ENCODE assay signal across 8 cellular contexts in the genomic region with DNA sequence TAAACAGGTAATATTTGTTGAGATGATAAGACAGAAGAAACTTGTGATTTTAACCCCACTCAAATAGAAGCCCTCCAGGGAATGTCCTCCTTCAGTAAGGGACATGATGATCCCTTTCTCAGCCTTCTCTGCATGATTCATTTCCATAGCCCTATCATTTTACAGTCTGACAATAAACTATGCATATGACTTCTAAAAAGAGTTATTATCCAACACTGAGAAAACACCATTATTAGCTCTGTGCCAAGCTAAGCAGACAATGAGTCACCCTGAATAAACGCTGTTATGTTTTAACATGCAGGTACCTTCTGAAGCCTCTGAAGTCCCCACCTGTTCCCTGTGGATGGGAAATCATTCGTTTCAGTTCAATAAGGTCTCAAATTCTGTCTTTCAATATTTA. TPM values are rescaled to one million over a fixed set of nuclear protein-coding genes. Genes with fewer than 3 reads are reported as not detected.
DNase-seq lines count a peak whose midpoint lies in the region; ATAC-seq and TF ChIP-seq lines count a peak whose summit lies in the region.

No MANE protein-coding gene starts in this region.

- H3K36me3 ChIP-seq in hepatocyte (replicated peaks; ENCODE audit: insufficient read depth, low read depth): no peaks in the 10 kb centered on the region

- H3K4me1 Mint-ChIP-seq in type B pancreatic cell (ENCODE audit: unreplicated experiment): peaks cover 31% of the 10 kb centered on the region
- H3K4me1 Mint-ChIP-seq in activated T-cell treated with anti-CD3 and anti-CD28 coated beads, Interleukin-2, amount 50 U/mL, for 72 hours (ENCODE audit: low read depth): no peaks in the 10 kb centered on the region

- no peak overlapping the region for H2AFZ ChIP-seq in hepatocyte

- H3K27ac Mint-ChIP-seq in type B pancreatic cell: peak overlapping the region; percentile 27
- no peak overlapping the region for H3K27ac Mint-ChIP-seq in activated T-cell treated with anti-CD3 and anti-CD28 coated beads, Interleukin-2, amount 50 U/mL, for 72 hours

- 52% methylated on average over 2 of the region's 2 CpGs for WGBS in hepatocyte (ENCODE audit: low lambda C conversion rate, missing lambda C conversion rate)

- TF ChIP-seq CTCF in hepatocyte (IDR thresholded peaks at IDR 0.05; ENCODE audit: poor library complexity) (no peak), type B pancreatic cell (conservative IDR thresholded peaks at IDR 0.05) (no peak)

- H3K9me3 ChIP-seq in hepatocyte (ENCODE audit: low read depth): no peaks in the 10 kb centered on the region

- H3K79me2 ChIP-seq in hepatocyte: no peaks in the 10 kb centered on the region

- peaks cover 20% of the 10 kb centered on the region for H3K4me1 ChIP-seq in hepatocyte (ENCODE audit: insufficient read depth)

- H3K4me2 ChIP-seq in hepatocyte: peak overlapping the region; percentile 57

- no peaks in the 10 kb centered on the region for H3K27me3 ChIP-seq in hepatocyte

- no peak overlapping the region for H3K4me3 Mint-ChIP-seq in type B pancreatic cell
- no peak overlapping the region for H3K4me3 Mint-ChIP-seq in activated T-cell treated with anti-CD3 and anti-CD28 coated beads, Interleukin-2, amount 50 U/mL, for 72 hours

- no peak overlapping the region for H3K4me3 ChIP-seq in hepatocyte

- H3K27me3 Mint-ChIP-seq in type B pancreatic cell: no peaks in the 10 kb centered on the region
- H3K27me3 Mint-ChIP-seq in activated T-cell treated with anti-CD3 and anti-CD28 coated beads, Interleukin-2, amount 50 U/mL, for 72 hours (ENCODE audit: low read depth): no peaks in the 10 kb centered on the region

- H4K20me1 ChIP-seq in hepatocyte (ENCODE audit: insufficient read depth, poor library complexity, severe bottlenecking): no peaks in the 10 kb centered on the region

- DNase-seq in NCI-H1092 treated with DMSO at 0.1 percent for 48 hours (lab: John Stamatoyannopoulos, UW): peak; percentile 55
- no peak for DNase-seq in NCI-H1092 (lab: John Stamatoyannopoulos, UW)
- DNase-seq in SHP77 (lab: John Stamatoyannopoulos, UW): peak; percentile 85 to 87
- peak; percentile 40 for DNase-seq in hepatocyte (ENCODE audit: low spot score)
- DNase-seq in type B pancreatic cell (ENCODE audit: extremely low spot score, unreplicated experiment): no peak
- DNase-seq in activated T-cell treated with anti-CD3 and anti-CD28 coated beads, Interleukin-2, amount 50 U/mL, for 72 hours: no peak
- no peak for DNase-seq in D341Med (ENCODE audit: low spot score)

- H3K9me3 Mint-ChIP-seq in type B pancreatic cell: no peaks in the 10 kb centered on the region
- H3K9me3 Mint-ChIP-seq in activated T-cell treated with anti-CD3 and anti-CD28 coated beads, Interleukin-2, amount 50 U/mL, for 72 hours: no peaks in the 10 kb centered on the region

- peaks cover 10% of the 10 kb centered on the region for H3K36me3 Mint-ChIP-seq in type B pancreatic cell
- H3K36me3 Mint-ChIP-seq in activated T-cell treated with anti-CD3 and anti-CD28 coated beads, Interleukin-2, amount 50 U/mL, for 72 hours (ENCODE audit: insufficient read depth in 2 of 2): peaks cover 0 to 1% of the 10 kb centered on the region in 2 donors

- ATAC-seq in activated T-cell treated with anti-CD3 and anti-CD28 coated beads, Interleukin-2, amount 50 U/mL, for 72 hours (replicated peaks in 1 of 2): no peak
- ATAC-seq in GM21737 (IDR thresholded peaks at IDR 0.05; ENCODE audit: unreplicated experiment): no peak

- H3K27ac ChIP-seq in hepatocyte: peak overlapping the region; percentile 84

- no peaks in the 10 kb centered on the region for H3K9me2 ChIP-seq in hepatocyte (replicated peaks; ENCODE audit: insufficient read depth)

RNA-seq across cellular contexts. Expression of a gene that starts 54.7 kb away (rescaled TPM):
- total RNA-seq in hepatocyte: 10.3 and 12.8 TPM in 2 replicates
- 13.9 and 14.9 TPM in 2 replicates for polyA plus RNA-seq in hepatocyte
- total RNA-seq in type B pancreatic cell (ENCODE audit: low replicate concordance): 11.8 and 28.6 TPM in 2 replicates
- 10 to 100 TPM; 29.7 to 31.2 TPM for total RNA-seq in activated T-cell treated with anti-CD3 and anti-CD28 coated beads, Interleukin-2, amount 50 U/mL, for 72 hours

Comparison
In these comparisons a context has a peak if more than half of its experiments do, and no peak if none do; other contexts are left out.
1. DNase-seq: peak in NCI-H1092 treated with DMSO at 0.1 percent for 48 hours (single experiment), SHP77 (2 of 2) and hepatocyte (single experiment); none in NCI-H1092 (single experiment), type B pancreatic cell (single experiment), activated T-cell treated with anti-CD3 and anti-CD28 coated beads, Interleukin-2, amount 50 U/mL, for 72 hours (0 of 2) and D341Med (single experiment).